16 cellular contexts compared by ENCODE assay signal in the genomic region with DNA sequence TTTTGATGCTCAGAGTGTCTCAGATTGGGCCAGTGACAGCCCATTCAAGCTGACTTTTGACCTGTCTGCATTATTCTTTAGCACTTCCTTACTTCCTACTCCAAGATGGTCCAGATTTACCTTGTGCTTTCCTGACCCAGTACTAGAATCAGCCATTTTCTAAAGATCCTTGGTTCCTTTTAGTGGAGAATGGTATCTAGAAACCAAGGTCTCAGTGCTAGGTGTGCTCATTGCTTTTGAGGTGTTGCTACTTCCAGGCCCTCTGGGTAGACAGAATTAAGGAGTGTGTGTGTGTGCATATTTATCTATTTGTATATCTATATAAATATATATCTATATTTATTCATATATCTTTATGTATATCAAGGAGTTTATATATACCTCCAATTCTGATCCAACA.
DNase-seq lines count a peak whose midpoint lies in the region; ATAC-seq lines count a peak whose summit lies in the region.
"Had no signal": no experiment of that assay in that cellular context is flagged by ENCODE, and none has a peak within 500 bp of the region (broad histone marks: within the 10 kb centered on the region; RNA-seq: fewer than 3 reads in every experiment).

No MANE protein-coding gene starts in this region.

- H2BK12ac ChIP-seq in mesenchymal stem cell (ENCODE audit: low read length in 2 of 2), result no peak overlapping the region

- no peak for DNase-seq in activated naive CD8-positive, alpha-beta T cell treated with anti-CD3 and anti-CD28 coated beads, Interleukin-2, amount 50 U/mL, for 24 hours
- no peak for DNase-seq in SJSA1 (ENCODE audit: low read depth in 1 of 2, low spot score in 2 of 2)
- DNase-seq in mesenchymal stem cell, result no peak
- DNase-seq in NCI-H187 treated with DMSO at 0.1 percent for 48 hours (lab: John Stamatoyannopoulos, UW), result no peak
- no peak for DNase-seq in activated gamma-delta T cell treated with Interleukin-2 at 50 U/mL for 16 hours
- no peak for DNase-seq in AG08395 (ENCODE audit: low spot score)
- DNase-seq: activated CD4-positive, alpha-beta T cell treated with anti-CD3 and anti-CD28 coated beads, Interleukin-2, amount 50 U/mL, for 1 hour; DMS79; esophagus squamous epithelium; hippocampal formation; IMR-90; NCI-H1048 had no signal

- no peak overlapping the region for H2AFZ ChIP-seq in mesenchymal stem cell (ENCODE audit: low read depth, low read length)

- H4K8ac ChIP-seq in mesenchymal stem cell (ENCODE audit: low read length), result no peak overlapping the region

- H3K9me3 ChIP-seq in SJSA1 (replicated peaks) (no peaks in the 10 kb centered on the region), mesenchymal stem cell (ENCODE audit: control insufficient read depth, low read length) (peaks cover 8% of the 10 kb centered on the region), stomach smooth muscle (ENCODE audit: control insufficient read depth in 2 of 2, low read length in 2 of 2) (no peaks in the 10 kb centered on the region)

- H3K36me3 Mint-ChIP-seq in activated naive CD8-positive, alpha-beta T cell, result no peaks in the 10 kb centered on the region
- peaks cover 5% of the 10 kb centered on the region for H3K36me3 Mint-ChIP-seq in activated naive CD8-positive, alpha-beta T cell treated with anti-CD3 and anti-CD28 coated beads, Interleukin-2, amount 50 U/mL, for 24 hours (ENCODE audit: low read depth)

- H3K27ac ChIP-seq in SJSA1 (0 out of 2 replicates have a peak overlapping the region, but pooled peaks have one; percentile 64), mesenchymal stem cell (ENCODE audit: low read length, poor library complexity, severe bottlenecking) (no peak overlapping the region), stomach smooth muscle (ENCODE audit: low read length) (peak overlapping the region; percentile 90)

- H3K23ac ChIP-seq in mesenchymal stem cell (ENCODE audit: low read length in 2 of 2), result no peak overlapping the region

- peak overlapping the region; percentile 17 for H3K4me3 Mint-ChIP-seq in activated naive CD8-positive, alpha-beta T cell
- no peak overlapping the region for H3K4me3 Mint-ChIP-seq in activated naive CD8-positive, alpha-beta T cell treated with anti-CD3 and anti-CD28 coated beads, Interleukin-2, amount 50 U/mL, for 24 hours
- H3K4me3 Mint-ChIP-seq: dendritic cell treated with granulocyte-macrophage colony-stimulating factor and Interleukin-4, amounts not matched to agents 40 ng/mL and 50 ng/mL, for 4 days had no signal

- H3K4me2 ChIP-seq in mesenchymal stem cell (ENCODE audit: low read length, poor library complexity, severe bottlenecking), result no peak overlapping the region

- H3K4me1 ChIP-seq in SJSA1 (replicated peaks) (peaks cover 36% of the 10 kb centered on the region), mesenchymal stem cell (ENCODE audit: control insufficient read depth, insufficient read depth, low read depth, low read length) (peaks cover 17% of the 10 kb centered on the region), stomach smooth muscle (ENCODE audit: control insufficient read depth, insufficient read depth, low read length) (peaks cover 21% of the 10 kb centered on the region)

- no peak overlapping the region for H3K14ac ChIP-seq in mesenchymal stem cell (ENCODE audit: low read length in 2 of 2)

- H3K9me3 Mint-ChIP-seq in activated naive CD8-positive, alpha-beta T cell (ENCODE audit: low read depth), result no peaks in the 10 kb centered on the region
- H3K9me3 Mint-ChIP-seq in activated naive CD8-positive, alpha-beta T cell treated with anti-CD3 and anti-CD28 coated beads, Interleukin-2, amount 50 U/mL, for 24 hours, result peaks cover 5% of the 10 kb centered on the region
- H3K9me3 Mint-ChIP-seq: dendritic cell treated with granulocyte-macrophage colony-stimulating factor and Interleukin-4, amounts not matched to agents 40 ng/mL and 50 ng/mL, for 4 days had no signal

- no peak overlapping the region for H2BK120ac ChIP-seq in mesenchymal stem cell (ENCODE audit: low read depth, low read length)

- H2BK15ac ChIP-seq in mesenchymal stem cell (ENCODE audit: low read depth, poor library complexity, severe bottlenecking), result no peak overlapping the region

- no peak overlapping the region for H4K91ac ChIP-seq in mesenchymal stem cell (ENCODE audit: low read length)

- no peaks in the 10 kb centered on the region for H3K27me3 ChIP-seq in SJSA1 (replicated peaks)
- H3K27me3 ChIP-seq in mesenchymal stem cell (ENCODE audit: control insufficient read depth in 1 of 2, insufficient read depth in 1 of 2, low read length in 2 of 2), result no peaks in the 10 kb centered on the region
- H3K27me3 ChIP-seq in stomach smooth muscle (ENCODE audit: control insufficient read depth in 1 of 2, insufficient read depth in 2 of 2, low read length in 2 of 2), result no peaks in the 10 kb centered on the region
- H3K27me3 ChIP-seq: esophagus squamous epithelium, tibial nerve had no signal

- H3K9ac ChIP-seq in mesenchymal stem cell (ENCODE audit: low read length), result peak overlapping the region; percentile 91
- peak overlapping the region in 1 of 2 donors; percentile 82 for H3K9ac ChIP-seq in stomach smooth muscle (ENCODE audit: low read length in 2 of 2)

- peaks cover 39% of the 10 kb centered on the region for H3K4me1 Mint-ChIP-seq in activated naive CD8-positive, alpha-beta T cell (ENCODE audit: low read depth)
- H3K4me1 Mint-ChIP-seq in activated naive CD8-positive, alpha-beta T cell treated with anti-CD3 and anti-CD28 coated beads, Interleukin-2, amount 50 U/mL, for 24 hours, result peaks cover 38% of the 10 kb centered on the region

- no peak overlapping the region for H3K18ac ChIP-seq in mesenchymal stem cell (ENCODE audit: low read depth in 1 of 2, low read length in 2 of 2)

- H3K4ac ChIP-seq in mesenchymal stem cell (ENCODE audit: low read depth in 1 of 2, low read length in 2 of 2), result no peak overlapping the region

- H3K79me1 ChIP-seq in mesenchymal stem cell (replicated peaks; ENCODE audit: low read length, poor library complexity, severe bottlenecking), result no peaks in the 10 kb centered on the region

- H3K36me3 ChIP-seq in SJSA1 (no peaks in the 10 kb centered on the region), mesenchymal stem cell (ENCODE audit: control insufficient read depth in 1 of 2, insufficient read depth in 2 of 2, low read depth in 1 of 2, low read length in 2 of 2) (no peaks in the 10 kb centered on the region), stomach smooth muscle (ENCODE audit: control insufficient read depth in 2 of 2, insufficient read depth in 2 of 2, low read length in 2 of 2) (no peaks in the 10 kb centered on the region)
- H3K36me3 ChIP-seq: esophagus squamous epithelium, tibial nerve had no signal

- H2AK5ac ChIP-seq in mesenchymal stem cell (ENCODE audit: low read length, severe bottlenecking), result no peak overlapping the region

- H3K4me3 ChIP-seq in SJSA1 (no peak overlapping the region), mesenchymal stem cell (ENCODE audit: insufficient read depth in 1 of 2, low read depth in 1 of 2, low read length in 2 of 2) (no peak overlapping the region), stomach smooth muscle (ENCODE audit: low read length in 2 of 2) (peak overlapping the region in 1 of 2 donors; percentile 93)

- no peak for ATAC-seq in activated naive CD8-positive, alpha-beta T cell treated with anti-CD3 and anti-CD28 coated beads, Interleukin-2, amount 50 U/mL, for 24 hours

- no peak overlapping the region for H2BK5ac ChIP-seq in mesenchymal stem cell (ENCODE audit: low read depth, low read length, poor library complexity, severe bottlenecking)

- peak overlapping the region; percentile 98 for H3K27ac Mint-ChIP-seq in activated naive CD8-positive, alpha-beta T cell
- H3K27ac Mint-ChIP-seq in activated naive CD8-positive, alpha-beta T cell treated with anti-CD3 and anti-CD28 coated beads, Interleukin-2, amount 50 U/mL, for 24 hours, result no peak overlapping the region
- H3K27ac Mint-ChIP-seq: dendritic cell treated with granulocyte-macrophage colony-stimulating factor and Interleukin-4, amounts not matched to agents 40 ng/mL and 50 ng/mL, for 4 days had no signal

- no peaks in the 10 kb centered on the region for H3K27me3 Mint-ChIP-seq in activated naive CD8-positive, alpha-beta T cell
- peaks cover 3% of the 10 kb centered on the region for H3K27me3 Mint-ChIP-seq in activated naive CD8-positive, alpha-beta T cell treated with anti-CD3 and anti-CD28 coated beads, Interleukin-2, amount 50 U/mL, for 24 hours
- H3K27me3 Mint-ChIP-seq: dendritic cell treated with granulocyte-macrophage colony-stimulating factor and Interleukin-4, amounts not matched to agents 40 ng/mL and 50 ng/mL, for 4 days had no signal
